1 cellular context compared by ENCODE assay signal in genomic region chr6:36964908-36965307, GRCh38.
TF ChIP-seq lines count a peak whose summit lies in the region.

No MANE protein-coding gene starts in this region.

TF ChIP-seq in HCT116, 20 proteins besides CTCF, POLR2A, EP300 and RAD21:
- TF ChIP-seq JUND (IDR thresholded peaks at IDR 0.05) (no peak), ATF3 (IDR thresholded peaks at IDR 0.05) (no peak), SRF (IDR thresholded peaks at IDR 0.05; ENCODE audit: low read depth) (no peak)
